ENCODE assay signal across 12 cellular contexts in the genomic region with DNA sequence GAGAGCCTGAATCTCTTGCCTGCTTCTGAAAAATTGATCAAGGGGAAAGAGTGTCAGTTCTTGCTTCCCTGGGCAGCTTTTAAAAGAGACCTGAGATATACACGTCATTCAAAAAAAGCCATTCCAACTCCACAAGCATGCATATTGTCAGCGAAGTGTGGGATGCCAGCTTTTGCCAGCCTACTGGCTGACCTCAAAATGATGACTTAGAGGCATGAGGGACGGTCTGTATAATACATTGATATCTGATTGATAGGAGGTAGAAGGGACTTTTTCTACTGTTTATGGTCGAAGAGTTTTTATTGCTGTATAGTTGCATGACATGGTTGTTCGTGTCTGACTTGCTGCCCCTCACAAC.
A peak's percentile ranks its signal among the peaks of the same experiment; 100 is the strongest.
DNase-seq lines count a peak whose midpoint lies in the region; ATAC-seq and TF ChIP-seq lines count a peak whose summit lies in the region.
"Had no signal": no experiment of that assay in that cellular context is flagged by ENCODE, and none has a peak within 500 bp of the region (broad histone marks: within the 10 kb centered on the region; RNA-seq: fewer than 3 reads in every experiment).

No MANE protein-coding gene starts in this region.

- POLR2A ChIA-PET in activated CD4-positive, alpha-beta T cell treated with anti-CD3 and anti-CD28 coated beads, Interleukin-2, amount 10 ng/mL, durations not matched to agents 7 days and 5 days (lab: Charles Lee): interaction anchor here (0.6 to 1.4 kb wide), 2 partner anchors 12 to 419 kb away, joined by 6 read pairs; no protein-coding TSS in a partner anchor

- peak overlapping the region; percentile 77 for H3K27ac ChIP-seq in RWPE2 (ENCODE audit: poor library complexity, severe bottlenecking)
- H3K27ac ChIP-seq in esophagus muscularis mucosa (replicated peaks in 1 of 4): peak overlapping the region; percentile 82 to 89 (median 88)

- TF ChIP-seq CTCF in RWPE2 (IDR thresholded peaks at IDR 0.05; ENCODE audit: poor library complexity, severe bottlenecking) (peak; percentile 44), esophagus muscularis mucosa (IDR thresholded peaks at IDR 0.05) (no peak)

- peaks cover 96% of the 10 kb centered on the region for H3K36me3 ChIP-seq in RWPE2 (ENCODE audit: low read depth)
- H3K36me3 ChIP-seq in esophagus muscularis mucosa: peaks cover 0 to 44% (median 27%) of the 10 kb centered on the region in 4 donors

- H3K9me3 ChIP-seq in RWPE2 (ENCODE audit: severe bottlenecking) (no peaks in the 10 kb centered on the region), esophagus muscularis mucosa (no peaks in the 10 kb centered on the region)
- H3K9me3 ChIP-seq: adrenal gland, left lung had no signal

- ATAC-seq in RWPE2 (ENCODE audit: low read depth) (no peak), GM18868 (IDR thresholded peaks at IDR 0.05; ENCODE audit: unreplicated experiment) (no peak)
- no peak for ATAC-seq in stimulated activated effector memory CD8-positive, alpha-beta T cell treated with anti-CD3 and anti-CD28 coated beads, Interleukin-12 subunit alpha, Interleukin-12 subunit beta, amount 100 ng/mL, for 72 hours

- TF ChIP-seq POLR2A in esophagus muscularis mucosa (IDR thresholded peaks at IDR 0.05; ENCODE audit: low read depth): no peak

- no peaks in the 10 kb centered on the region for H3K27me3 ChIP-seq in RWPE2 (ENCODE audit: insufficient read depth, poor library complexity, severe bottlenecking)
- no peaks in the 10 kb centered on the region for H3K27me3 ChIP-seq in esophagus muscularis mucosa
- H3K27me3 ChIP-seq: adrenal gland, left lung had no signal

- 69% methylated on average over 5 of the region's 5 CpGs for WGBS in esophagus muscularis mucosa

- H3K4me3 ChIP-seq in RWPE2 (ENCODE audit: severe bottlenecking) (no peak overlapping the region), esophagus muscularis mucosa (no peak overlapping the region)
- H3K4me3 ChIP-seq: adrenal gland, left lung had no signal

- H3K4me1 Mint-ChIP-seq in activated CD4-positive, alpha-beta T cell treated with anti-CD3 and anti-CD28 coated beads, Interleukin-2, amount 10 ng/mL, durations not matched to agents 7 days and 5 days: peaks cover 43% of the 10 kb centered on the region
- H3K4me1 Mint-ChIP-seq in stimulated activated effector memory CD8-positive, alpha-beta T cell treated with anti-CD3 and anti-CD28 coated beads, Interleukin-12 subunit alpha, Interleukin-12 subunit beta, amount 100 ng/mL, for 72 hours: peaks cover 45% of the 10 kb centered on the region

- intact Hi-C loops in esophagus muscularis mucosa (cut with DNase I): loop anchor here (2.0 to 10.0 kb wide), 3 partner anchors 72 to 190 kb away; a partner anchor contains a TSS

- no peak overlapping the region for H3K4me3 Mint-ChIP-seq in activated CD4-positive, alpha-beta T cell treated with anti-CD3 and anti-CD28 coated beads, Interleukin-2, amount 10 ng/mL, durations not matched to agents 7 days and 5 days
- no peak overlapping the region for H3K4me3 Mint-ChIP-seq in stimulated activated effector memory CD8-positive, alpha-beta T cell treated with anti-CD3 and anti-CD28 coated beads, Interleukin-12 subunit alpha, Interleukin-12 subunit beta, amount 100 ng/mL, for 72 hours

- no peaks in the 10 kb centered on the region for H3K9me3 Mint-ChIP-seq in activated CD4-positive, alpha-beta T cell treated with anti-CD3 and anti-CD28 coated beads, Interleukin-2, amount 10 ng/mL, durations not matched to agents 7 days and 5 days
- no peaks in the 10 kb centered on the region for H3K9me3 Mint-ChIP-seq in stimulated activated effector memory CD8-positive, alpha-beta T cell treated with anti-CD3 and anti-CD28 coated beads, Interleukin-12 subunit alpha, Interleukin-12 subunit beta, amount 100 ng/mL, for 72 hours

- no peaks in the 10 kb centered on the region for H3K27me3 Mint-ChIP-seq in activated CD4-positive, alpha-beta T cell treated with anti-CD3 and anti-CD28 coated beads, Interleukin-2, amount 10 ng/mL, durations not matched to agents 7 days and 5 days
- H3K27me3 Mint-ChIP-seq: progenitor cell of endocrine pancreas had no signal

- H3K4me1 ChIP-seq in RWPE2 (ENCODE audit: insufficient read depth, poor library complexity, severe bottlenecking): peaks cover 17% of the 10 kb centered on the region
- peaks cover 18 to 96% (median 91%) of the 10 kb centered on the region in 4 donors for H3K4me1 ChIP-seq in esophagus muscularis mucosa

- no peak for DNase-seq in activated CD4-positive, alpha-beta T cell treated with anti-CD3 and anti-CD28 coated beads, Interleukin-2, amount 10 ng/mL, durations not matched to agents 7 days and 5 days
- DNase-seq in activated CD4-positive, alpha-beta T cell treated with anti-CD3 and anti-CD28 coated beads for 48 hours: no peak
- DNase-seq in RWPE2 (ENCODE audit: low spot score) (no peak), esophagus muscularis mucosa (ENCODE audit: extremely low spot score) (no peak), NCI-H2196 treated with DMSO at 0.1 percent for 48 hours (lab: John Stamatoyannopoulos, UW; ENCODE audit: unreplicated experiment) (no peak)
- no peak for DNase-seq in stimulated activated effector memory CD8-positive, alpha-beta T cell treated with anti-CD3 and anti-CD28 coated beads, Interleukin-12 subunit alpha, Interleukin-12 subunit beta, amount 100 ng/mL, for 72 hours (ENCODE audit: low spot score in 2 of 2)
- no peak for DNase-seq in activated CD4-positive, CD25-positive, alpha-beta regulatory T cell treated with anti-CD3 and anti-CD28 coated beads, Interleukin-2, amount 50 U/mL, for 72 hours
- DNase-seq: activated CD4-positive, CD25-positive, alpha-beta regulatory T cell had no signal

- peak overlapping the region; percentile 95 for H3K27ac Mint-ChIP-seq in activated CD4-positive, alpha-beta T cell treated with anti-CD3 and anti-CD28 coated beads, Interleukin-2, amount 10 ng/mL, durations not matched to agents 7 days and 5 days
- peak overlapping the region; percentile 79 for H3K27ac Mint-ChIP-seq in stimulated activated effector memory CD8-positive, alpha-beta T cell treated with anti-CD3 and anti-CD28 coated beads, Interleukin-12 subunit alpha, Interleukin-12 subunit beta, amount 100 ng/mL, for 72 hours
- H3K27ac Mint-ChIP-seq: progenitor cell of endocrine pancreas had no signal

- CTCF ChIA-PET in activated CD4-positive, alpha-beta T cell treated with anti-CD3 and anti-CD28 coated beads, Interleukin-2, amount 10 ng/mL, durations not matched to agents 7 days and 5 days (lab: Charles Lee): interaction anchor here (0.8 to 6.2 kb wide), 27 partner anchors 8 to 192 kb away, joined by 3 to 49 read pairs (median 4); no protein-coding TSS in a partner anchor

- TF ChIP-seq EP300 in esophagus muscularis mucosa (IDR thresholded peaks at IDR 0.05): no peak

- peaks cover 43% of the 10 kb centered on the region for H3K36me3 Mint-ChIP-seq in activated CD4-positive, alpha-beta T cell treated with anti-CD3 and anti-CD28 coated beads, Interleukin-2, amount 10 ng/mL, durations not matched to agents 7 days and 5 days (ENCODE audit: low read depth)
- peaks cover 95% of the 10 kb centered on the region for H3K36me3 Mint-ChIP-seq in stimulated activated effector memory CD8-positive, alpha-beta T cell treated with anti-CD3 and anti-CD28 coated beads, Interleukin-12 subunit alpha, Interleukin-12 subunit beta, amount 100 ng/mL, for 72 hours
